ENCODE assay signal across 10 cellular contexts in genomic region chr2:226742346-226742745, GRCh38. TPM values are rescaled to one million over a fixed set of nuclear protein-coding genes. Genes with fewer than 3 reads are reported as not detected.
DNase-seq lines count a peak whose midpoint lies in the region; ATAC-seq, FAIRE-seq and TF ChIP-seq lines count a peak whose summit lies in the region.
"Had no signal": no experiment of that assay in that cellular context is flagged by ENCODE, and none has a peak within 500 bp of the region (broad histone marks: within the 10 kb centered on the region; RNA-seq: fewer than 3 reads in every experiment).

No MANE protein-coding gene starts in this region.

- no peaks in the 10 kb centered on the region for H3K9me3 ChIP-seq in adrenal gland (replicated peaks in 1 of 3)
- H3K9me3 ChIP-seq in neuronal stem cell (replicated peaks in 1 of 2; ENCODE audit: control insufficient read depth in 2 of 2, insufficient read depth in 1 of 2, low read depth in 1 of 2, low read length in 2 of 2) = peaks cover 2 to 23% of the 10 kb centered on the region in 2 donors
- no peaks in the 10 kb centered on the region for H3K9me3 ChIP-seq in transverse colon
- no peaks in the 10 kb centered on the region for H3K9me3 ChIP-seq in kidney (ENCODE audit: control insufficient read depth in 1 of 2, low read length in 2 of 2)

- H3K36me3 Mint-ChIP-seq in HFFc6 (ENCODE audit: low read depth) = peaks cover 46% of the 10 kb centered on the region

- no peak overlapping the region for H2BK120ac ChIP-seq in neuronal stem cell (ENCODE audit: low read depth, low read length)

- peak; percentile 63 to 83 (median 72) for DNase-seq in adrenal gland
- DNase-seq in globus pallidus (ENCODE audit: low spot score) = peak; percentile 72
- DNase-seq in neuronal stem cell (ENCODE audit: low spot score) = no peak
- no peak for DNase-seq in transverse colon
- no peak for DNase-seq in kidney
- DNase-seq in HFFc6 = no peak
- no peak for DNase-seq in GDM1 (lab: John Stamatoyannopoulos, UW)
- DNase-seq: activated CD4-positive, alpha-beta T cell treated with anti-CD3 and anti-CD28 coated beads for 4 hours; islet precursor cell had no signal

- H3K4me3 Mint-ChIP-seq in HFFc6 = no peak overlapping the region

- H3K27me3 ChIP-seq in adrenal gland = no peaks in the 10 kb centered on the region
- H3K27me3 ChIP-seq in neuronal stem cell (ENCODE audit: control insufficient read depth in 3 of 3, insufficient read depth in 3 of 3, low read depth in 1 of 3, low read length in 3 of 3) = no peaks in the 10 kb centered on the region
- no peaks in the 10 kb centered on the region for H3K27me3 ChIP-seq in transverse colon

- no peaks in the 10 kb centered on the region for H3K27me3 Mint-ChIP-seq in HFFc6 (ENCODE audit: insufficient read depth)

- H3K4me3 ChIP-seq in adrenal gland (no peak overlapping the region), neuronal stem cell (ENCODE audit: low read length in 2 of 2) (no peak overlapping the region), transverse colon (no peak overlapping the region), kidney (ENCODE audit: low read length in 2 of 2) (no peak overlapping the region)

- H3K4ac ChIP-seq in neuronal stem cell (ENCODE audit: low read length) = no peak overlapping the region

- FAIRE-seq in kidney (lab: Jason Lieb, UNC) = no peak

- no peak overlapping the region for H3K14ac ChIP-seq in neuronal stem cell (ENCODE audit: low read length)

- no peak overlapping the region for H2BK5ac ChIP-seq in neuronal stem cell (ENCODE audit: low read length)

- H3K4me1 ChIP-seq in adrenal gland (replicated peaks in 1 of 2) = peaks cover 17 to 64% of the 10 kb centered on the region in 2 donors
- H3K4me1 ChIP-seq in neuronal stem cell (ENCODE audit: control insufficient read depth in 2 of 2, insufficient read depth in 1 of 2, low read depth in 1 of 2, low read length in 2 of 2) = peaks cover 24 to 63% of the 10 kb centered on the region in 2 donors
- H3K4me1 ChIP-seq in transverse colon = peaks cover 9 to 49% (median 23%) of the 10 kb centered on the region in 4 donors
- peaks cover 3 to 8% of the 10 kb centered on the region in 2 donors for H3K4me1 ChIP-seq in kidney (ENCODE audit: control insufficient read depth in 1 of 2, insufficient read depth in 1 of 2, low read depth in 1 of 2, low read length in 2 of 2)

- H3K23ac ChIP-seq in neuronal stem cell (ENCODE audit: low read depth, low read length, poor library complexity) = no peak overlapping the region

- H3K4me2 ChIP-seq in neuronal stem cell (ENCODE audit: insufficient read depth, low read length, poor library complexity, severe bottlenecking) = no peak overlapping the region

- no peak overlapping the region; the same call in 1 of the 2 replicates for H3K27ac Mint-ChIP-seq in HFFc6

- H2BK12ac ChIP-seq in neuronal stem cell (ENCODE audit: low read length) = no peak overlapping the region

- no peaks in the 10 kb centered on the region for H3K9me3 Mint-ChIP-seq in HFFc6

- no peak overlapping the region for H3K9ac ChIP-seq in neuronal stem cell (ENCODE audit: low read depth, low read length, poor library complexity)
- H3K9ac ChIP-seq in kidney (ENCODE audit: low read length in 2 of 2) = no peak overlapping the region

- no peak for TF ChIP-seq EP300 in transverse colon (IDR thresholded peaks at IDR 0.05; ENCODE audit: low read depth)

- 12 to 39% (median 27%) methylated on average over 5 of the region's 5 CpGs for WGBS in adrenal gland, 4 donors
- WGBS in neuronal stem cell (ENCODE audit: extremely low coverage in 2 of 2, insufficient read length in 2 of 2, insufficient replicate concordance in 1 of 2), 2 donors = no CpG with 5 or more reads among the region's 5 CpGs
- WGBS in transverse colon (ENCODE audit: low coverage in 1 of 2), 2 donors = 61 to 79% methylated on average over 5 of the region's 5 CpGs

- H3K27ac ChIP-seq in adrenal gland (peak overlapping the region in 4 of 5 donors; percentile 50 to 79 (median 72)), neuronal stem cell (replicated peaks; ENCODE audit: low read length) (peak overlapping the region; percentile 46), transverse colon (peak overlapping the region; percentile 50 to 66 (median 54)), kidney (ENCODE audit: low read depth in 2 of 2, low read length in 2 of 2) (no peak overlapping the region)

- no peak overlapping the region for H4K8ac ChIP-seq in neuronal stem cell (ENCODE audit: low read depth, low read length)

- H3K18ac ChIP-seq in neuronal stem cell (ENCODE audit: low read length) = peak overlapping the region; percentile 22

- peak overlapping the region; percentile 8 for H2AFZ ChIP-seq in neuronal stem cell (ENCODE audit: low read length)

- H4K91ac ChIP-seq in neuronal stem cell (ENCODE audit: low read depth, low read length, poor library complexity) = no peak overlapping the region

- H3K79me1 ChIP-seq in neuronal stem cell (ENCODE audit: low read depth, low read length) = peaks cover 3% of the 10 kb centered on the region

- intact Hi-C loops in adrenal gland (cut with DNase I) = no loop called here
- intact Hi-C loops in transverse colon (cut with DNase I; ENCODE audit: low total_unique reads) = no loop called here
- intact Hi-C loops in kidney (cut with DNase I) = no loop called here

- ATAC-seq in HG03139 (IDR thresholded peaks at IDR 0.05; ENCODE audit: unreplicated experiment) = no peak

- TF ChIP-seq POLR2A in adrenal gland (IDR thresholded peaks at IDR 0.05) (no peak), transverse colon (IDR thresholded peaks at IDR 0.05) (no peak)

- TF ChIP-seq CTCF in adrenal gland (IDR thresholded peaks at IDR 0.05) (no peak), transverse colon (IDR thresholded peaks at IDR 0.05) (no peak), kidney (IDR thresholded peaks at IDR 0.05; ENCODE audit: borderline replicate concordance, extremely low read depth, insufficient read depth) (no peak), HFFc6 (IDR thresholded peaks at IDR 0.05) (no peak)

- H2BK15ac ChIP-seq in neuronal stem cell (ENCODE audit: low read length) = no peak overlapping the region

- H3K36me3 ChIP-seq in adrenal gland (replicated peaks in 1 of 2) = no peaks in the 10 kb centered on the region
- peaks cover 3 to 10% of the 10 kb centered on the region in 2 donors for H3K36me3 ChIP-seq in neuronal stem cell (replicated peaks in 1 of 2; ENCODE audit: control insufficient read depth in 2 of 2, insufficient read depth in 2 of 2, low read length in 2 of 2)
- no peaks in the 10 kb centered on the region for H3K36me3 ChIP-seq in transverse colon
- H3K36me3 ChIP-seq in kidney (ENCODE audit: control insufficient read depth in 1 of 2, insufficient read depth in 2 of 2, low read length in 2 of 2) = no peaks in the 10 kb centered on the region

- H3K4me1 Mint-ChIP-seq in HFFc6 (ENCODE audit: low read depth) = peaks cover 56% of the 10 kb centered on the region

- H2AK5ac ChIP-seq in neuronal stem cell (ENCODE audit: low read depth, low read length) = no peak overlapping the region

- in situ Hi-C loops in transverse colon (cut with MboI; ENCODE audit: low pct_ligation_motif_present in 1 of 4, low pct_unique_long_range_greater_than_20kb in 1 of 4, low sequenced_read_pairs in 3 of 4) = no loop called here

RNA-seq across cellular contexts. Expression of gene IRS1, which starts 57.3 kb away (rescaled TPM):
- 10 to 100 TPM; 15.5 to 55.7 (median 40.9) TPM for total RNA-seq in adrenal gland
- polyA plus RNA-seq in adrenal gland = 10 to 100 TPM in 2 of 3 donors, 1 to 10 TPM in 1; 10.0 to 14.5 (median 14.3) TPM
- 11.0 TPM for polyA plus RNA-seq in neuronal stem cell (2013, experiment 1 of 2)
- polyA plus RNA-seq in neuronal stem cell (2013, experiment 2 of 2) = 11.6 TPM
- total RNA-seq in transverse colon = 10 to 100 TPM in 3 of 4 donors, 1 to 10 TPM in 1; 6.2 to 20.9 (median 12.8) TPM
- 13.4 TPM for total RNA-seq in kidney
- polyA plus RNA-seq in kidney (ENCODE audit: insufficient read depth, low read depth, low replicate concordance) = 4.5 TPM
- 10 to 100 TPM; 37.4 to 49.9 (median 44.4) TPM for total RNA-seq in HFFc6 (2021; fragmentation: NEBNext Ultra II Directional; extraction: Animal tissue kit (Norgen Biotek cat#: 25700))

Comparison
In these comparisons a context has a peak if more than half of its experiments do, and no peak if none do; other contexts are left out.
1. DNase-seq: peak in adrenal gland (7 of 7) and globus pallidus (single experiment); none in neuronal stem cell (single experiment), transverse colon (single experiment), kidney (single experiment), HFFc6 (single experiment) and GDM1 (single experiment).
2. H3K27ac ChIP-seq: peak in adrenal gland (4 of 5), neuronal stem cell (single experiment) and transverse colon (4 of 4); none in kidney (0 of 2).